In genomic region chr14:66831190-66831589, GRCh38 we compare ENCODE assay signal across 2 cellular contexts.
TF ChIP-seq lines count a peak whose summit lies in the region.

No MANE protein-coding gene starts in this region.

TF ChIP-seq in HepG2, 621 proteins besides CTCF, POLR2A, EP300 and RAD21 (continued from another document):
- TF ChIP-seq, protein P1, sequence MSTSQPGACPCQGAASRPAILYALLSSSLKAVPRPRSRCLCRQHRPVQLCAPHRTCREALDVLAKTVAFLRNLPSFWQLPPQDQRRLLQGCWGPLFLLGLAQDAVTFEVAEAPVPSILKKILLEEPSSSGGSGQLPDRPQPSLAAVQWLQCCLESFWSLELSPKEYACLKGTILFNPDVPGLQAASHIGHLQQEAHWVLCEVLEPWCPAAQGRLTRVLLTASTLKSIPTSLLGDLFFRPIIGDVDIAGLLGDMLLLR (CRISPR knock-in tag; IDR thresholded peaks at IDR 0.05), result no peak
- no peak for TF ChIP-seq RNF219 (CRISPR knock-in tag; IDR thresholded peaks at IDR 0.05)
- no peak for TF ChIP-seq ZBTB42 (CRISPR knock-in tag; IDR thresholded peaks at IDR 0.05)
- TF ChIP-seq ZMYM4 (CRISPR knock-in tag; IDR thresholded peaks at IDR 0.05), result no peak
- TF ChIP-seq, protein P2, sequence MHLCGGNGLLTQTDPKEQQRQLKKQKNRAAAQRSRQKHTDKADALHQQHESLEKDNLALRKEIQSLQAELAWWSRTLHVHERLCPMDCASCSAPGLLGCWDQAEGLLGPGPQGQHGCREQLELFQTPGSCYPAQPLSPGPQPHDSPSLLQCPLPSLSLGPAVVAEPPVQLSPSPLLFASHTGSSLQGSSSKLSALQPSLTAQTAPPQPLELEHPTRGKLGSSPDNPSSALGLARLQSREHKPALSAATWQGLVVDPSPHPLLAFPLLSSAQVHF (CRISPR knock-in tag; IDR thresholded peaks at IDR 0.05), result no peak
- TF ChIP-seq, protein P3, sequence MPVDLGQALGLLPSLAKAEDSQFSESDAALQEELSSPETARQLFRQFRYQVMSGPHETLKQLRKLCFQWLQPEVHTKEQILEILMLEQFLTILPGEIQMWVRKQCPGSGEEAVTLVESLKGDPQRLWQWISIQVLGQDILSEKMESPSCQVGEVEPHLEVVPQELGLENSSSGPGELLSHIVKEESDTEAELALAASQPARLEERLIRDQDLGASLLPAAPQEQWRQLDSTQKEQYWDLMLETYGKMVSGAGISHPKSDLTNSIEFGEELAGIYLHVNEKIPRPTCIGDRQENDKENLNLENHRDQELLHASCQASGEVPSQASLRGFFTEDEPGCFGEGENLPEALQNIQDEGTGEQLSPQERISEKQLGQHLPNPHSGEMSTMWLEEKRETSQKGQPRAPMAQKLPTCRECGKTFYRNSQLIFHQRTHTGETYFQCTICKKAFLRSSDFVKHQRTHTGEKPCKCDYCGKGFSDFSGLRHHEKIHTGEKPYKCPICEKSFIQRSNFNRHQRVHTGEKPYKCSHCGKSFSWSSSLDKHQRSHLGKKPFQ (CRISPR knock-in tag; IDR thresholded peaks at IDR 0.05; ENCODE audit: insufficient replicate concordance), result no peak
- no peak for TF ChIP-seq NCOA5 (CRISPR knock-in tag; IDR thresholded peaks at IDR 0.05)
- TF ChIP-seq ARID2 (CRISPR knock-in tag; IDR thresholded peaks at IDR 0.05; ENCODE audit: borderline replicate concordance), result no peak
- peak in 1 of 2 experiments; percentile 63; a peak in 3 of 4 replicates for TF ChIP-seq MAFK (conservative IDR thresholded peaks at IDR 0.05 in 1 of 2, IDR thresholded peaks at IDR 0.05 in 1 of 2; ENCODE audit: low read length in 2 of 2)
- TF ChIP-seq MAFF (IDR thresholded peaks at IDR 0.05; ENCODE audit: low read depth, low read length), result peak; percentile 23; the same call in 1 of the 2 replicates

TF ChIP-seq in HEK293T, 16 proteins besides CTCF, POLR2A, EP300 and RAD21 (continued from another document):
- TF ChIP-seq ARNT (IDR thresholded peaks at IDR 0.05) (no peak), ZNF384 (IDR thresholded peaks at IDR 0.05) (no peak), TARDBP (IDR thresholded peaks at IDR 0.05) (no peak), LEF1 (IDR thresholded peaks at IDR 0.05; ENCODE audit: borderline replicate concordance) (no peak), ELF4 (IDR thresholded peaks at IDR 0.05) (no peak)
